Comparison of ENCODE assay signal across 23 cellular contexts in genomic region chr9:81122749-81123148, GRCh38.
"Had no signal": no experiment of that assay in that cellular context is flagged by ENCODE, and none has a peak within 500 bp of the region (broad histone marks: within the 10 kb centered on the region; RNA-seq: fewer than 3 reads in every experiment).

No MANE protein-coding gene starts in this region.

- H3K4me2 ChIP-seq: KMS-11 had no signal

- ATAC-seq: HepG2, K562 had no signal

- H3K4me3 Mint-ChIP-seq: IgD-negative memory B cell had no signal

- DNase-seq: Kasumi-1, MM.1S, NCI-H1092 treated with DMSO at 0.1 percent for 48 hours, NCI-H1436, NCI-H187, NCI-H2029, NCI-H2081 treated with DMSO at 0.1 percent for 48 hours, NCI-H2171, NCI-H226, NCI-H446, NCI-H510A, NCI-H524 treated with DMSO at 0.1 percent for 48 hours, NCI-H69, NCI-H774, Right ventricle myocardium superior, RPMI8226, SIG-M5 had no signal

- H3K27ac ChIP-seq: KMS-11, SJSA1, SK-N-MC had no signal

- H3K27me3 Mint-ChIP-seq: IgD-negative memory B cell had no signal

- H3K9me3 ChIP-seq: SJSA1 had no signal

- H3K4me3 ChIP-seq: K562, SJSA1, SK-N-MC had no signal

- H3K27me3 ChIP-seq: SJSA1 had no signal

- H3K36me3 Mint-ChIP-seq: IgD-negative memory B cell had no signal

- H3K36me3 ChIP-seq: SJSA1 had no signal

- H3K9ac ChIP-seq: KMS-11 had no signal

- H3K4me1 Mint-ChIP-seq: IgD-negative memory B cell had no signal

- H3K27ac Mint-ChIP-seq: IgD-negative memory B cell had no signal
